In genomic region chr6:31114540-31114876, GRCh38 we compare ENCODE assay signal across 8 cellular contexts. TPM values are rescaled to one million over a fixed set of nuclear protein-coding genes. Genes with fewer than 3 reads are reported as not detected.
A peak's percentile ranks its signal among the peaks of the same experiment; 100 is the strongest.
DNase-seq lines count a peak whose midpoint lies in the region; ATAC-seq and TF ChIP-seq lines count a peak whose summit lies in the region.

PSORS1C1 (plus strand) TSS chr6:31114800; CDS start chr6:31129633, 14,833 bp downstream.

- H3K4me1 ChIP-seq in ascending aorta (peaks cover 0 to 17% of the 10 kb centered on the region in 2 donors), skeletal muscle satellite cell (ENCODE audit: control insufficient read depth, insufficient read depth, low read length) (peaks cover 23% of the 10 kb centered on the region)

- peak within 1 kb of the TSS; percentile 71 for H3K9ac ChIP-seq in skeletal muscle satellite cell (ENCODE audit: low read depth, low read length)

- H3K4me3 ChIP-seq in ascending aorta (peak within 1 kb of the TSS; percentile 39 to 46), iPS-18c (ENCODE audit: insufficient read depth, low read depth, low read length) (peak within 1 kb of the TSS; percentile 17; the same call in 1 of the 2 replicates), skeletal muscle satellite cell (ENCODE audit: low read length) (peak within 1 kb of the TSS; percentile 50)

- H3K4me2 ChIP-seq in skeletal muscle satellite cell (ENCODE audit: low read length), result peak within 1 kb of the TSS; percentile 66

- H3K27ac ChIP-seq in ascending aorta, result peak within 1 kb of the TSS; percentile 42 to 59

- no peaks in the 10 kb centered on the region for H3K9me3 ChIP-seq in ascending aorta
- peaks cover 4% of the 10 kb centered on the region for H3K9me3 ChIP-seq in iPS-18c (ENCODE audit: control insufficient read depth, insufficient read depth, low read length)
- no peaks in the 10 kb centered on the region for H3K9me3 ChIP-seq in skeletal muscle satellite cell (replicated peaks; ENCODE audit: low read length)

- no peak for TF ChIP-seq CTCF in ascending aorta (IDR thresholded peaks at IDR 0.05)

- DNase-seq in GM04503 (ENCODE audit: low read depth) (peak; percentile 88), ascending aorta (ENCODE audit: low spot score in 2 of 2) (peak; percentile 58 to 93), left lobe of liver (ENCODE audit: low spot score) (no peak), COR-L47 (lab: John Stamatoyannopoulos, UW) (no peak)

- intact Hi-C loops in ascending aorta (cut with DNase I), result no loop called here

- no peaks in the 10 kb centered on the region for H3K27me3 ChIP-seq in ascending aorta
- H3K27me3 ChIP-seq in skeletal muscle satellite cell (ENCODE audit: control insufficient read depth, insufficient read depth, low read length), result peaks cover 7% of the 10 kb centered on the region

- ATAC-seq in HG02798 (IDR thresholded peaks at IDR 0.05; ENCODE audit: poor library complexity, unreplicated experiment) (no peak), left lobe of liver (no peak), GM18870 (IDR thresholded peaks at IDR 0.05; ENCODE audit: unreplicated experiment) (no peak)

- H3K36me3 ChIP-seq in ascending aorta (no peaks in the 10 kb centered on the region), skeletal muscle satellite cell (ENCODE audit: insufficient read depth, low read length) (no peaks in the 10 kb centered on the region)

RNA-seq across cellular contexts. Expression of gene PSORS1C1, which starts in this region (rescaled TPM):
- total RNA-seq in ascending aorta (not detected), left lobe of liver (not detected)
- 0.51 and 3.9 TPM in 2 replicates for total RNA-seq in skeletal muscle satellite cell (2012; rRNA removed)

Comparison
In these comparisons a context has a peak if more than half of its experiments do, and no peak if none do; other contexts are left out.
1. Peak in DNase-seq, H3K4me3 ChIP-seq and H3K27ac ChIP-seq in ascending aorta; RNA of the gene not detected or under 1 TPM.